ENCODE assay signal across 8 cellular contexts in the genomic region with DNA sequence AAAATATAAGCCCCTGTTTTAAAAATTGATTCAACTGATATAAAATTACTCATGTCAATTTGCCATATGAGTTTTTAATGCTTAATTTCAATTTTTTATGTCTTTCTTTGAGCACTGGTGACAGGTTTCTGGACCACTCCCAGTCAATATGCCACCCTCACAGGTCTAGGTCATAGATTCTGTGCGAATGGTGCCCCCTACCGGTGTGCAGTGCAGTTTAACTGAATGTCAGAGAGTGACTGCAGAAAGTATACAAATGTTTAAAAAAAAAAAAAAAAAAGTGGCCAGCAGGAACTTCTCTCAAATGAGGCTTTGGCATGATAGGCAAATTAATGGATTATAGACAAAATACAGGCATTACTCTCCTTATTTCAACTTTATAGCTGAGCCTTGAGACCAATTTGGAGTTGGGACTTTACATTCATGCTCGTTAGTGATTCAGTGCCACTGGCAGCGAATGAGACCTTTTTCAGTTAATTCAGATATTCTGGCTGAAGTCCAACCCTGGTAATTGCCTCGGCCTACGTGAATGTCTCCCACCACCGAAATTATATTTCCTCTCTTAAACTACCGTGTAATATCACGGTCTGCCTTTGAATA.
DNase-seq lines count a peak whose midpoint lies in the region; ATAC-seq and TF ChIP-seq lines count a peak whose summit lies in the region.

No MANE protein-coding gene starts in this region.

- H3K79me1 ChIP-seq in trophoblast cell (ENCODE audit: low read length), result no peaks in the 10 kb centered on the region

- no TSS peak for BruUV-seq in OCI-LY7 (replicated peaks; lab: Mats Ljungman, UMichigan)

- TF ChIP-seq POLR2A in erythroblast (IDR thresholded peaks at IDR 0.05; ENCODE audit: low read length), result no peak
- TF ChIP-seq POLR2A in spleen (IDR thresholded peaks at IDR 0.05), result no peak

- H3K14ac ChIP-seq in trophoblast cell (ENCODE audit: low read length), result no peak overlapping the region

- H3K9me2 ChIP-seq in OCI-LY7 (ENCODE audit: insufficient read depth, low read length), result no peaks in the 10 kb centered on the region

- peaks cover 9% of the 10 kb centered on the region for H3K4me1 ChIP-seq in OCI-LY7 (ENCODE audit: insufficient read depth, low read length, poor library complexity, severe bottlenecking)
- no peaks in the 10 kb centered on the region for H3K4me1 ChIP-seq in trophoblast cell (ENCODE audit: control insufficient read depth in 1 of 2, insufficient read depth in 2 of 2, low read length in 2 of 2)
- peaks cover 0 to 3% (median 0%) of the 10 kb centered on the region in 6 donors for H3K4me1 ChIP-seq in spleen

- no peak overlapping the region for H3K4me3 Mint-ChIP-seq in activated T-helper 17 cell treated with anti-CD3 and anti-CD28 coated beads, Interleukin-2, amount 50 U/mL, for 72 hours

- H4K20me1 ChIP-seq in OCI-LY7 (ENCODE audit: insufficient read depth, low read length), result no peaks in the 10 kb centered on the region

- H3K9me3 ChIP-seq in OCI-LY7 (ENCODE audit: low read length) (no peaks in the 10 kb centered on the region), trophoblast cell (ENCODE audit: insufficient read depth, low read depth, low read length) (no peaks in the 10 kb centered on the region), spleen (no peaks in the 10 kb centered on the region)

- no peaks in the 10 kb centered on the region for H3K36me3 Mint-ChIP-seq in activated T-helper 17 cell treated with anti-CD3 and anti-CD28 coated beads, Interleukin-2, amount 50 U/mL, for 72 hours (ENCODE audit: low read depth)

- no peak overlapping the region for H3K4ac ChIP-seq in trophoblast cell (ENCODE audit: low read depth, low read length)

- H3K27me3 ChIP-seq in H7 (ENCODE audit: control insufficient read depth, insufficient read depth, low read length), result no peaks in the 10 kb centered on the region
- no peaks in the 10 kb centered on the region for H3K27me3 ChIP-seq in trophoblast cell (ENCODE audit: insufficient read depth, low read length)
- H3K27me3 ChIP-seq in spleen (replicated peaks in 1 of 7), result no peaks in the 10 kb centered on the region

- intact Hi-C loops in OCI-LY7 (cut with micrococcal nuclease; ENCODE audit: unreplicated experiment), result loop anchor here (10.0 kb wide), 1 partner anchor 571 kb away; no protein-coding TSS in a partner anchor
- intact Hi-C loops in spleen (cut with DNase I; ENCODE audit: low total_unique reads), result no loop called here

- CTCF ChIA-PET in OCI-LY7 (lab: Charles Lee; ENCODE audit: unreplicated experiment), result no interaction called here

- H4K91ac ChIP-seq in trophoblast cell (ENCODE audit: low read depth, low read length), result no peak overlapping the region

- H3K36me3 ChIP-seq in H7 (replicated peaks; ENCODE audit: control insufficient read depth, insufficient read depth, low read length), result no peaks in the 10 kb centered on the region
- H3K36me3 ChIP-seq in OCI-LY7 (ENCODE audit: insufficient read depth, low read length), result no peaks in the 10 kb centered on the region
- H3K36me3 ChIP-seq in trophoblast cell (ENCODE audit: control insufficient read depth in 1 of 2, insufficient read depth in 2 of 2, low read length in 2 of 2), result no peaks in the 10 kb centered on the region
- H3K36me3 ChIP-seq in spleen, result no peaks in the 10 kb centered on the region

- no peak overlapping the region for H3K9ac ChIP-seq in trophoblast cell (ENCODE audit: low read length)

- TF ChIP-seq CTCF in C4-2B (conservative IDR thresholded peaks at IDR 0.05) (peak; percentile 82), OCI-LY7 (conservative IDR thresholded peaks at IDR 0.05; ENCODE audit: low read length) (peak; percentile 76), spleen (IDR thresholded peaks at IDR 0.05 in 8 of 11, conservative IDR thresholded peaks at IDR 0.05 in 3 of 11) (peak in 4 of 11 experiments; percentile 7 to 50 (median 20))

- peaks cover 6% of the 10 kb centered on the region for H3K27me3 Mint-ChIP-seq in activated T-helper 17 cell treated with anti-CD3 and anti-CD28 coated beads, Interleukin-2, amount 50 U/mL, for 72 hours

- H3K4me1 Mint-ChIP-seq in activated T-helper 17 cell treated with anti-CD3 and anti-CD28 coated beads, Interleukin-2, amount 50 U/mL, for 72 hours, result no peaks in the 10 kb centered on the region

- H2BK120ac ChIP-seq in trophoblast cell (ENCODE audit: insufficient read depth, low read length, poor library complexity), result no peak overlapping the region

- H2BK5ac ChIP-seq in trophoblast cell (ENCODE audit: low read depth, low read length, poor library complexity), result no peak overlapping the region

- H3K4me3 ChIP-seq in H7 (ENCODE audit: insufficient read depth, low read depth, low read length) (no peak overlapping the region), OCI-LY7 (ENCODE audit: low read depth, low read length, poor library complexity, severe bottlenecking) (no peak overlapping the region), trophoblast cell (ENCODE audit: low read depth, low read length) (no peak overlapping the region), spleen (no peak overlapping the region)

- no peaks in the 10 kb centered on the region for H3K79me2 ChIP-seq in OCI-LY7 (ENCODE audit: insufficient read depth, low read depth, low read length)
- H3K79me2 ChIP-seq in trophoblast cell (ENCODE audit: control insufficient read depth, insufficient read depth, low read length, poor library complexity), result no peaks in the 10 kb centered on the region

- no peak overlapping the region for H2AK5ac ChIP-seq in trophoblast cell (ENCODE audit: low read length)

- POLR2A ChIA-PET in OCI-LY7 (lab: Charles Lee), result no interaction called here

- no peak overlapping the region for H2BK12ac ChIP-seq in trophoblast cell (ENCODE audit: low read length)

- H3K9me3 Mint-ChIP-seq in activated T-helper 17 cell treated with anti-CD3 and anti-CD28 coated beads, Interleukin-2, amount 50 U/mL, for 72 hours, result no peaks in the 10 kb centered on the region

- H3K18ac ChIP-seq in trophoblast cell (ENCODE audit: low read length), result no peak overlapping the region

- no peak overlapping the region for H3K4me2 ChIP-seq in OCI-LY7 (ENCODE audit: low read length)
- no peak overlapping the region for H3K4me2 ChIP-seq in trophoblast cell (ENCODE audit: low read length)

- no CpG with 5 or more reads among the region's 9 CpGs for WGBS in trophoblast cell (ENCODE audit: extremely low coverage, insufficient coverage, insufficient read length)
- 52 to 60% (median 55%) methylated on average over 9 of the region's 9 CpGs for WGBS in spleen, 5 donors

- ATAC-seq in HG03045 (IDR thresholded peaks at IDR 0.05; ENCODE audit: unreplicated experiment), result no peak
- ATAC-seq in activated T-helper 17 cell treated with anti-CD3 and anti-CD28 coated beads, Interleukin-2, amount 50 U/mL, for 72 hours (replicated peaks), result no peak

- H3K27ac ChIP-seq in C4-2B, result no peak overlapping the region
- no peak overlapping the region for H3K27ac ChIP-seq in OCI-LY7 (ENCODE audit: low read depth, low read length, poor library complexity, severe bottlenecking)
- no peak overlapping the region for H3K27ac ChIP-seq in trophoblast cell (ENCODE audit: low read depth, low read length)
- H3K27ac ChIP-seq in spleen, result peak overlapping the region in 2 of 8 donors; percentile 6 to 29

- no peak overlapping the region for H3K27ac Mint-ChIP-seq in activated T-helper 17 cell treated with anti-CD3 and anti-CD28 coated beads, Interleukin-2, amount 50 U/mL, for 72 hours

- H2AFZ ChIP-seq in OCI-LY7 (ENCODE audit: low read length), result no peak overlapping the region
- H2AFZ ChIP-seq in trophoblast cell (ENCODE audit: insufficient read depth, low read length, poor library complexity), result no peak overlapping the region

- peak; percentile 47 for DNase-seq in H7
- DNase-seq in OCI-LY7 (ENCODE audit: low spot score), result peak; percentile 26
- DNase-seq in erythroblast (lab: John Stamatoyannopoulos, UW), result peak; percentile 36 to 48
- DNase-seq in trophoblast cell, result peak; percentile 7 to 45
- DNase-seq in spleen, result no peak

- no peak overlapping the region for H4K8ac ChIP-seq in trophoblast cell (ENCODE audit: low read depth, low read length)

- no peak overlapping the region for H3K23ac ChIP-seq in trophoblast cell (ENCODE audit: low read length)

- H4K12ac ChIP-seq in trophoblast cell (ENCODE audit: low read depth, low read length), result no peak overlapping the region
